Comparison of ENCODE assay signal across 8 cellular contexts in genomic region chr11:67354314-67355022, GRCh38. TPM values are rescaled to one million over a fixed set of nuclear protein-coding genes. Genes with fewer than 3 reads are reported as not detected.
DNase-seq lines count a peak whose midpoint lies in the region; ATAC-seq, FAIRE-seq and TF ChIP-seq lines count a peak whose summit lies in the region.

No MANE protein-coding gene starts in this region.

- no peaks in the 10 kb centered on the region for H3K9me2 ChIP-seq in Loucy (replicated peaks; ENCODE audit: low read depth, low read length)

- H3K4me3 Mint-ChIP-seq in astrocyte (ENCODE audit: unreplicated experiment), result peak overlapping the region; percentile 85

- H3K9me3 ChIP-seq in Loucy (ENCODE audit: insufficient read depth, low read depth, low read length) (no peaks in the 10 kb centered on the region), astrocyte (ENCODE audit: insufficient read depth, low read depth, low read length) (no peaks in the 10 kb centered on the region), iPS-18a (ENCODE audit: control insufficient read depth, low read depth, low read length) (no peaks in the 10 kb centered on the region), small intestine (ENCODE audit: control insufficient read depth, low read depth) (no peaks in the 10 kb centered on the region)

- no peaks in the 10 kb centered on the region for H3K27me3 ChIP-seq in GM06990 (replicated peaks; ENCODE audit: control insufficient read depth, insufficient read depth, low read length)
- H3K27me3 ChIP-seq in Loucy (ENCODE audit: insufficient read depth, low read length, poor library complexity, severe bottlenecking), result no peaks in the 10 kb centered on the region
- no peaks in the 10 kb centered on the region for H3K27me3 ChIP-seq in astrocyte (ENCODE audit: insufficient read depth, low read length)
- no peaks in the 10 kb centered on the region for H3K27me3 ChIP-seq in iPS-18a (ENCODE audit: control insufficient read depth, insufficient read depth, low read length)
- H3K27me3 ChIP-seq in small intestine (ENCODE audit: control insufficient read depth in 2 of 2, insufficient read depth in 2 of 2, low read length in 2 of 2), result no peaks in the 10 kb centered on the region

- H3K9ac ChIP-seq in Loucy (ENCODE audit: low read depth, low read length, poor library complexity, severe bottlenecking), result peak overlapping the region; percentile 74
- peak overlapping the region; percentile 94 for H3K9ac ChIP-seq in astrocyte (ENCODE audit: low read length)
- peak overlapping the region; percentile 62 for H3K9ac ChIP-seq in iPS-18a (ENCODE audit: low read length)

- no peaks in the 10 kb centered on the region for H4K20me1 ChIP-seq in Loucy (ENCODE audit: insufficient read depth, low read length, poor library complexity, severe bottlenecking)
- peaks cover 16% of the 10 kb centered on the region for H4K20me1 ChIP-seq in astrocyte (ENCODE audit: insufficient read depth, low read length)

- H3K27ac ChIP-seq in astrocyte (ENCODE audit: low read depth, low read length) (peak overlapping the region; percentile 95), iPS-18a (ENCODE audit: low read length) (no peak overlapping the region), small intestine (ENCODE audit: low read depth in 1 of 2, low read length in 1 of 2) (peak overlapping the region; percentile 92 to 99)

- H3K27ac Mint-ChIP-seq in astrocyte (ENCODE audit: unreplicated experiment), result peak overlapping the region; percentile 99

- H3K9me3 Mint-ChIP-seq in astrocyte (ENCODE audit: unreplicated experiment), result no peaks in the 10 kb centered on the region

- H3K36me3 Mint-ChIP-seq in astrocyte (ENCODE audit: low read depth, unreplicated experiment), result peaks cover 2% of the 10 kb centered on the region

- peaks cover 36% of the 10 kb centered on the region for H3K4me1 ChIP-seq in Loucy (ENCODE audit: insufficient read depth, low read length, poor library complexity, severe bottlenecking)
- peaks cover 63% of the 10 kb centered on the region for H3K4me1 ChIP-seq in astrocyte (ENCODE audit: insufficient read depth, low read length)
- peaks cover 16% of the 10 kb centered on the region for H3K4me1 ChIP-seq in iPS-18a (ENCODE audit: control insufficient read depth, low read depth, low read length)
- H3K4me1 ChIP-seq in small intestine (ENCODE audit: control insufficient read depth in 2 of 2, insufficient read depth in 1 of 2, low read depth in 1 of 2, low read length in 1 of 2), result peaks cover 4 to 5% of the 10 kb centered on the region in 2 donors

- peak overlapping the region; percentile 76 for H3K4me3 ChIP-seq in GM06990 (replicated peaks; ENCODE audit: low read depth, low read length)
- peak overlapping the region; percentile 78 for H3K4me3 ChIP-seq in Loucy (ENCODE audit: low read length, poor library complexity, severe bottlenecking)
- peak overlapping the region; percentile 73 for H3K4me3 ChIP-seq in astrocyte (ENCODE audit: insufficient read depth, low read depth, low read length)
- H3K4me3 ChIP-seq in iPS-18a (ENCODE audit: low read length), result peak overlapping the region; percentile 81
- peak overlapping the region in 1 of 2 donors; percentile 87 for H3K4me3 ChIP-seq in small intestine (ENCODE audit: low read depth in 1 of 2, low read length in 2 of 2)

- H3K27me3 Mint-ChIP-seq in astrocyte (ENCODE audit: low read depth, unreplicated experiment), result no peaks in the 10 kb centered on the region

- DNase-seq in GM06990 (ENCODE audit: extremely low read depth, insufficient read length) (no peak), astrocyte (ENCODE audit: low read depth) (peak; percentile 94), small intestine (peak; percentile 99), DMS153 treated with DMSO at 0.1 percent for 48 hours (lab: John Stamatoyannopoulos, UW; ENCODE audit: unreplicated experiment) (no peak), NCI-H146 treated with DMSO at 0.1 percent for 48 hours (lab: John Stamatoyannopoulos, UW; ENCODE audit: unreplicated experiment) (no peak)

- no peak for ATAC-seq in GM18520 (IDR thresholded peaks at IDR 0.05; ENCODE audit: unreplicated experiment)

- FAIRE-seq in astrocyte (lab: Jason Lieb, UNC) (no peak), small intestine (lab: Jason Lieb, UNC) (no peak)

- peaks cover 56% of the 10 kb centered on the region for H3K4me1 Mint-ChIP-seq in astrocyte (ENCODE audit: low read depth, unreplicated experiment)

- TF ChIP-seq CTCF in GM06990 (IDR thresholded peaks at IDR 0.05; ENCODE audit: insufficient read depth, low read length, poor library complexity, severe bottlenecking) (no peak), Loucy (conservative IDR thresholded peaks at IDR 0.05; ENCODE audit: low read length) (no peak), astrocyte (IDR thresholded peaks at IDR 0.05; ENCODE audit: insufficient read depth, low read depth, low read length) (peak; percentile 17)

- peaks cover 2% of the 10 kb centered on the region; the same call in 1 of the 2 replicates for H3K36me3 ChIP-seq in GM06990 (ENCODE audit: control insufficient read depth, insufficient read depth, low read length)
- H3K36me3 ChIP-seq in Loucy (ENCODE audit: insufficient read depth, low read length), result no peaks in the 10 kb centered on the region
- no peaks in the 10 kb centered on the region for H3K36me3 ChIP-seq in astrocyte (ENCODE audit: insufficient read depth, low read length)
- no peaks in the 10 kb centered on the region for H3K36me3 ChIP-seq in iPS-18a (ENCODE audit: control insufficient read depth, low read depth, low read length)
- H3K36me3 ChIP-seq in small intestine (ENCODE audit: control insufficient read depth in 2 of 2, insufficient read depth in 2 of 2, low read length in 2 of 2), result no peaks in the 10 kb centered on the region

- 5 to 22% (median 17%) methylated on average over 3 of the region's 3 CpGs for WGBS in small intestine, 3 donors

- H3K79me2 ChIP-seq in Loucy (ENCODE audit: insufficient read depth, low read length) (peaks cover 9% of the 10 kb centered on the region; the same call in 1 of the 2 replicates), astrocyte (ENCODE audit: insufficient read depth, low read length) (peaks cover 22% of the 10 kb centered on the region)

- H3K4me2 ChIP-seq in Loucy (ENCODE audit: low read depth, low read length, poor library complexity, severe bottlenecking) (peak overlapping the region; percentile 87), astrocyte (ENCODE audit: low read length) (peak overlapping the region; percentile 98)

- H2AFZ ChIP-seq in Loucy (ENCODE audit: low read length), result no peak overlapping the region
- no peak overlapping the region for H2AFZ ChIP-seq in astrocyte (ENCODE audit: low read depth, low read length)

- H3F3A ChIP-seq in Loucy (ENCODE audit: low read depth), result no peaks in the 10 kb centered on the region

RNA-seq across cellular contexts. Expression of gene POLD4, which starts 1.1 kb away (rescaled TPM):
- total RNA-seq in astrocyte, result 53.5 and 69.2 TPM in 2 replicates
- 100 to 1,000 TPM; 153 to 492 (median 467) TPM for polyA plus RNA-seq in small intestine

RNA-seq across cellular contexts. Expression of gene CLCF1, which starts 18.9 kb away (rescaled TPM):
- 17.4 and 17.6 TPM in 2 replicates for total RNA-seq in astrocyte
- 1 to 10 TPM in 2 of 3 donors, not detected in 1; 1.4 to 3.0 TPM for polyA plus RNA-seq in small intestine

RNA-seq across cellular contexts. Expression of gene RAD9A, which starts 37.3 kb away (rescaled TPM):
- total RNA-seq in astrocyte, result 9.2 and 9.4 TPM in 2 replicates
- polyA plus RNA-seq in small intestine, result 10 to 100 TPM; 19.5 to 88.3 (median 58.6) TPM

RNA-seq across cellular contexts. Expression of gene PPP1CA, which starts 47.2 kb away (rescaled TPM):
- 157 and 159 TPM in 2 replicates for total RNA-seq in astrocyte
- polyA plus RNA-seq in small intestine, result 100 to 1,000 TPM; 165 to 211 (median 210) TPM

RNA-seq across cellular contexts. Expression of gene TBC1D10C, which starts 49.4 kb away (rescaled TPM):
- 0.16 TPM in 1 of 2 replicates, not detected in the other for total RNA-seq in astrocyte
- polyA plus RNA-seq in small intestine, result 10 to 100 TPM in 1 of 3 donors, 1 to 10 TPM in 2; 2.5 to 18.1 (median 4.4) TPM

Comparison
In these comparisons a context has a peak if more than half of its experiments do, and no peak if none do; other contexts are left out.
1. DNase-seq: peak in astrocyte (single experiment) and small intestine (single experiment); none in GM06990 (single experiment), DMS153 treated with DMSO at 0.1 percent for 48 hours (single experiment) and NCI-H146 treated with DMSO at 0.1 percent for 48 hours (single experiment).
2. Peak in every context shown above with its lines, with median percentiles within 50 percentile points of each other: H3K9ac ChIP-seq.